7 cellular contexts compared by ENCODE assay signal in genomic region chr7:151874479-151874878, GRCh38. TPM values are rescaled to one million over a fixed set of nuclear protein-coding genes. Genes with fewer than 3 reads are reported as not detected.
A peak's percentile ranks its signal among the peaks of the same experiment; 100 is the strongest.
DNase-seq lines count a peak whose midpoint lies in the region; ATAC-seq, FAIRE-seq and TF ChIP-seq lines count a peak whose summit lies in the region.
"Not testable (repeated sequence)": the region's sequence is repeated elsewhere in the genome, so short reads cannot be mapped to it uniquely, and the experiment has no call there.

No MANE protein-coding gene starts in this region.

- H3K9me3 Mint-ChIP-seq in activated T-helper 17 cell treated with anti-CD3 and anti-CD28 coated beads, Interleukin-2, amount 50 U/mL, for 72 hours; neural crest cell: not testable (repeated sequence)

- H3K4me3 ChIP-seq in coronary artery (peak overlapping the region; percentile 79), kidney (ENCODE audit: low read length in 2 of 2) (peak overlapping the region in 1 of 2 donors; percentile 78), thoracic aorta (peak overlapping the region; percentile 80)

- H3K4me1 ChIP-seq in kidney (ENCODE audit: control insufficient read depth in 1 of 2, insufficient read depth in 1 of 2, low read depth in 1 of 2, low read length in 2 of 2) (peaks cover 8 to 28% of the 10 kb centered on the region in 2 donors), thoracic aorta (ENCODE audit: control insufficient read depth in 1 of 2, low read depth in 2 of 2) (peaks cover 4 to 25% of the 10 kb centered on the region in 2 donors)

- H3K36me3 ChIP-seq in kidney (ENCODE audit: control insufficient read depth in 1 of 2, insufficient read depth in 2 of 2, low read length in 2 of 2); thoracic aorta: not testable (repeated sequence)

- H3K4me1 Mint-ChIP-seq in T-helper 17 cell, result peaks cover 27% of the 10 kb centered on the region
- peaks cover 13% of the 10 kb centered on the region for H3K4me1 Mint-ChIP-seq in activated T-helper 17 cell treated with anti-CD3 and anti-CD28 coated beads, Interleukin-2, amount 50 U/mL, for 72 hours
- not testable (repeated sequence) for H3K4me1 Mint-ChIP-seq in neural crest cell

- intact Hi-C loops in kidney (cut with DNase I), result not testable (repeated sequence)

- not testable (repeated sequence) for H3K27me3 Mint-ChIP-seq in T-helper 17 cell; activated T-helper 17 cell treated with anti-CD3 and anti-CD28 coated beads, Interleukin-2, amount 50 U/mL, for 72 hours
- H3K27me3 Mint-ChIP-seq in neural crest cell (ENCODE audit: low read depth), result peaks cover 31% of the 10 kb centered on the region

- H3K9me3 ChIP-seq in T-helper 17 cell (ENCODE audit: control insufficient read depth, low read length, poor library complexity, severe bottlenecking); kidney (ENCODE audit: control insufficient read depth in 1 of 2, low read length in 2 of 2); thoracic aorta: not testable (repeated sequence)

- DNase-seq in DMS 273 (lab: John Stamatoyannopoulos, UW; ENCODE audit: unreplicated experiment) (peak; percentile 16), kidney (peak; percentile 42)
- not testable (repeated sequence) for DNase-seq in T-helper 17 cell; coronary artery (ENCODE audit: low spot score); neural crest cell (ENCODE audit: low read depth, low spot score); thoracic aorta (ENCODE audit: low spot score)

- not testable (repeated sequence) for ATAC-seq in T-helper 17 cell; activated T-helper 17 cell treated with anti-CD3 and anti-CD28 coated beads, Interleukin-2, amount 50 U/mL, for 72 hours (replicated peaks); thoracic aorta (ENCODE audit: insufficient number of reproducible peaks, low FRiP score, low read depth)

- FAIRE-seq in kidney (lab: Jason Lieb, UNC), result not testable (repeated sequence)

- not testable (repeated sequence) for H3K9ac ChIP-seq in kidney (ENCODE audit: low read length in 2 of 2)

- H3K27me3 ChIP-seq in thoracic aorta (replicated peaks; ENCODE audit: insufficient read depth), result not testable (repeated sequence)

- H3K27ac ChIP-seq in coronary artery, result peak overlapping the region in 1 of 2 donors; percentile 83
- not testable (repeated sequence) for H3K27ac ChIP-seq in kidney (ENCODE audit: low read depth in 2 of 2, low read length in 2 of 2)
- peak overlapping the region in 1 of 2 donors; percentile 90 for H3K27ac ChIP-seq in thoracic aorta

- peak overlapping the region; percentile 89 for H3K27ac Mint-ChIP-seq in T-helper 17 cell
- H3K27ac Mint-ChIP-seq in activated T-helper 17 cell treated with anti-CD3 and anti-CD28 coated beads, Interleukin-2, amount 50 U/mL, for 72 hours; neural crest cell (ENCODE audit: unreplicated experiment): not testable (repeated sequence)

- not testable (repeated sequence) for H3K36me3 Mint-ChIP-seq in T-helper 17 cell (ENCODE audit: low read depth); activated T-helper 17 cell treated with anti-CD3 and anti-CD28 coated beads, Interleukin-2, amount 50 U/mL, for 72 hours (ENCODE audit: low read depth); neural crest cell (ENCODE audit: low read depth)

- not testable (repeated sequence) for H3K4me3 Mint-ChIP-seq in T-helper 17 cell
- H3K4me3 Mint-ChIP-seq in activated T-helper 17 cell treated with anti-CD3 and anti-CD28 coated beads, Interleukin-2, amount 50 U/mL, for 72 hours, result peak overlapping the region; percentile 90
- peak overlapping the region; percentile 95 for H3K4me3 Mint-ChIP-seq in neural crest cell

- not testable (repeated sequence) for TF ChIP-seq CTCF in coronary artery (IDR thresholded peaks at IDR 0.05); kidney (IDR thresholded peaks at IDR 0.05; ENCODE audit: borderline replicate concordance, extremely low read depth, insufficient read depth); neural crest cell (conservative IDR thresholded peaks at IDR 0.05); thoracic aorta (IDR thresholded peaks at IDR 0.05)

RNA-seq across cellular contexts. Expression of gene PRKAG2, which starts 2.4 kb away (rescaled TPM):
- 10 to 100 TPM; 41.3 to 51.8 TPM for total RNA-seq in T-helper 17 cell
- 10 to 100 TPM; 21.6 to 31.7 TPM for total RNA-seq in activated T-helper 17 cell treated with anti-CD3 and anti-CD28 coated beads, Interleukin-2, amount 50 U/mL, for 72 hours
- total RNA-seq in kidney, result 40.7 TPM
- polyA plus RNA-seq in kidney (ENCODE audit: insufficient read depth, low read depth, low replicate concordance), result 40.9 TPM
- total RNA-seq in neural crest cell, result 11.8 and 12.5 TPM in 2 replicates
- total RNA-seq in thoracic aorta, result 10 to 100 TPM; 38.3 to 78.5 TPM
